8 cellular contexts compared by ENCODE assay signal in genomic region chr1:232226197-232226681, GRCh38.
A peak's percentile ranks its signal among the peaks of the same experiment; 100 is the strongest.
DNase-seq lines count a peak whose midpoint lies in the region; ATAC-seq and TF ChIP-seq lines count a peak whose summit lies in the region.

No MANE protein-coding gene starts in this region.

- H2AFZ ChIP-seq in KMS-11 (ENCODE audit: low read depth): peak overlapping the region; percentile 24; the same call in 1 of the 2 replicates

- no peaks in the 10 kb centered on the region for H3K27me3 ChIP-seq in KMS-11 (ENCODE audit: insufficient read depth, low read depth)

- no peaks in the 10 kb centered on the region for H3K79me2 ChIP-seq in KMS-11 (ENCODE audit: insufficient read depth, low read depth)

- H3K9ac ChIP-seq in KMS-11: peak overlapping the region; percentile 19; the same call in 1 of the 2 replicates

- H3K4me3 ChIP-seq in KMS-11 (IDR thresholded peaks at IDR 0.05; ENCODE audit: insufficient read depth, low read depth, low read length): no peak overlapping the region
- no peak overlapping the region for H3K4me3 ChIP-seq in mesodermal cell (ENCODE audit: extremely low read depth, insufficient read depth, low read length, poor library complexity, severe bottlenecking)

- H3K9me3 ChIP-seq in mesodermal cell (ENCODE audit: control insufficient read depth, low read length): no peaks in the 10 kb centered on the region

- no peaks in the 10 kb centered on the region for H4K20me1 ChIP-seq in KMS-11 (ENCODE audit: insufficient read depth)

- no peak for TF ChIP-seq CTCF in KMS-11 (conservative IDR thresholded peaks at IDR 0.05; ENCODE audit: low read depth, low read length)

- ATAC-seq in GM18858 (IDR thresholded peaks at IDR 0.05; ENCODE audit: unreplicated experiment): no peak

- H3K36me3 ChIP-seq in KMS-11 (ENCODE audit: insufficient read depth) (no peaks in the 10 kb centered on the region), mesodermal cell (ENCODE audit: control insufficient read depth, insufficient read depth, low read length) (no peaks in the 10 kb centered on the region)

- DNase-seq in ELR (ENCODE audit: low read depth) (peak; percentile 82), HUDEP-2 (lab: John Stamatoyannopoulos, UW; ENCODE audit: unreplicated experiment in 76 of 76) (no peak), NCI-H1930 (lab: John Stamatoyannopoulos, UW) (no peak), MV-4-11 (lab: John Stamatoyannopoulos, UW) (no peak)
- DNase-seq in activated effector memory CD4-positive, alpha-beta T cell treated with Interleukin-2 at 50 U/mL for 16 hours: peak; percentile 25

- H3K27ac ChIP-seq in KMS-11 (peak overlapping the region; percentile 29; the same call in 1 of the 2 replicates), mesodermal cell (ENCODE audit: low read depth, low read length, severe bottlenecking) (peak overlapping the region; percentile 45)

- H3K4me2 ChIP-seq in KMS-11: no peak overlapping the region; the same call in 1 of the 2 replicates

- peaks cover 29% of the 10 kb centered on the region for H3K4me1 ChIP-seq in KMS-11 (ENCODE audit: low read depth, poor library complexity, severe bottlenecking)
- peaks cover 15% of the 10 kb centered on the region for H3K4me1 ChIP-seq in mesodermal cell (ENCODE audit: control insufficient read depth, insufficient read depth, low read length, poor library complexity, severe bottlenecking)

- WGBS in mesodermal cell (ENCODE audit: insufficient coverage in 2 of 2), 2 experiments: 0 to 33% methylated on average over 1 to 3 of the region's 5 CpGs

Comparison
In these comparisons a context has a peak if more than half of its experiments do, and no peak if none do; other contexts are left out.
1. DNase-seq: peak in ELR (single experiment) and activated effector memory CD4-positive, alpha-beta T cell treated with Interleukin-2 at 50 U/mL for 16 hours (single experiment); none in HUDEP-2 (0 of 76), NCI-H1930 (0 of 2) and MV-4-11 (single experiment).